In genomic region chr5:71596169-71596568, GRCh38 we compare ENCODE assay signal across 1 cellular context.
TF ChIP-seq lines count a peak whose summit lies in the region.

No MANE protein-coding gene starts in this region.

TF ChIP-seq in IMR-90, 13 proteins besides CTCF, POLR2A, EP300 and RAD21:
- TF ChIP-seq NFE2L2 (IDR thresholded peaks at IDR 0.05; ENCODE audit: low read depth, low read length) (no peak), CEBPB (IDR thresholded peaks at IDR 0.05; ENCODE audit: low read depth, low read length) (no peak), MXI1 (IDR thresholded peaks at IDR 0.05; ENCODE audit: borderline replicate concordance, low read depth, low read length) (no peak), RFX5 (IDR thresholded peaks at IDR 0.05; ENCODE audit: low read depth, low read length) (no peak), BHLHE40 (IDR thresholded peaks at IDR 0.05; ENCODE audit: low read depth, low read length) (no peak), MAFK (IDR thresholded peaks at IDR 0.05; ENCODE audit: low read depth, low read length) (no peak), RCOR1 (IDR thresholded peaks at IDR 0.05; ENCODE audit: insufficient replicate concordance, low read length) (no peak), SMC3 (IDR thresholded peaks at IDR 0.05; ENCODE audit: low read depth, low read length) (no peak)
- TF ChIP-seq, protein P1, sequence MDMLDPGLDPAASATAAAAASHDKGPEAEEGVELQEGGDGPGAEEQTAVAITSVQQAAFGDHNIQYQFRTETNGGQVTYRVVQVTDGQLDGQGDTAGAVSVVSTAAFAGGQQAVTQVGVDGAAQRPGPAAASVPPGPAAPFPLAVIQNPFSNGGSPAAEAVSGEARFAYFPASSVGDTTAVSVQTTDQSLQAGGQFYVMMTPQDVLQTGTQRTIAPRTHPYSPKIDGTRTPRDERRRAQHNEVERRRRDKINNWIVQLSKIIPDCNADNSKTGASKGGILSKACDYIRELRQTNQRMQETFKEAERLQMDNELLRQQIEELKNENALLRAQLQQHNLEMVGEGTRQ (IDR thresholded peaks at IDR 0.05; ENCODE audit: low read depth, low read length) = no peak
